In the genomic region with DNA sequence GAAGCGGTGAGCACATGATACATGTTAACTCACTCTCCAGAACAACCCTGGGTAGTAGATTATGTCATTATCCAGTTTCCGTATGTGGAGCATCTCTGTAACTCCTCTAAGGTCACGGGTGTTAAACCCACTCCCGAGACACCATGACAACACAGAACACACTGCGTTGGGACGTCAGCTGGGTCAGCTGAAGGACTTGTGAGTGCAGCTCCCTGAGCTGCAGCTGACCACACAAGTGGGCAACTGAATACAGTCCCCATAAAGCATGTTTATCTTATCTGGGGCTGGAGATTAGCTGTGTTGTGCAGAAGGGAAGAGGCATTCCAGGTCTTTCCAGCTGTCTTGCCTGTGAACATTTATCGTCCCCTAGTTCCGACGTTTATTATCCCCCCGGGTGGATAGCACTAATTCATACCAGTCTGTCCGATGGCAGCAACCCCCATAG, we compare ENCODE assay signal across 11 cellular contexts.
DNase-seq lines count a peak whose midpoint lies in the region; ATAC-seq lines count a peak whose summit lies in the region.
"Had no signal": no experiment of that assay in that cellular context is flagged by ENCODE, and none has a peak within 500 bp of the region (broad histone marks: within the 10 kb centered on the region; RNA-seq: fewer than 3 reads in every experiment).

No MANE protein-coding gene starts in this region.

- peaks cover 46% of the 10 kb centered on the region for H3K4me1 Mint-ChIP-seq in activated naive CD8-positive, alpha-beta T cell treated with anti-CD3 and anti-CD28 coated beads, Interleukin-2, amount 10 ng/mL, durations not matched to agents 7 days and 5 days
- peaks cover 70% of the 10 kb centered on the region for H3K4me1 Mint-ChIP-seq in stimulated activated effector memory CD8-positive, alpha-beta T cell treated with anti-CD3 and anti-CD28 coated beads, Interleukin-12 subunit alpha, Interleukin-12 subunit beta, amount 100 ng/mL, for 72 hours

- no peak for ATAC-seq in activated naive CD8-positive, alpha-beta T cell treated with anti-CD3 and anti-CD28 coated beads, Interleukin-2, amount 10 ng/mL, durations not matched to agents 7 days and 5 days (ENCODE audit: low read depth)
- no peak for ATAC-seq in stimulated activated effector memory CD8-positive, alpha-beta T cell treated with anti-CD3 and anti-CD28 coated beads, Interleukin-12 subunit alpha, Interleukin-12 subunit beta, amount 100 ng/mL, for 72 hours
- ATAC-seq: naive thymus-derived CD4-positive, alpha-beta T cell had no signal

- DNase-seq in DMS79 treated with DMSO at 0.1 percent for 48 hours (lab: John Stamatoyannopoulos, UW) = peak; percentile 15
- no peak for DNase-seq in DMS79 (lab: John Stamatoyannopoulos, UW)
- DNase-seq in activated naive CD8-positive, alpha-beta T cell treated with anti-CD3 and anti-CD28 coated beads, Interleukin-2, amount 10 ng/mL, durations not matched to agents 7 days and 5 days = no peak
- peak; percentile 80 for DNase-seq in iris pigment epithelial cell (ENCODE audit: low read depth)
- no peak for DNase-seq in stimulated activated effector memory CD8-positive, alpha-beta T cell treated with anti-CD3 and anti-CD28 coated beads, Interleukin-12 subunit alpha, Interleukin-12 subunit beta, amount 100 ng/mL, for 72 hours (ENCODE audit: low spot score in 2 of 2)
- DNase-seq in iPS-NIHi11 (ENCODE audit: low spot score) = no peak
- DNase-seq in NAMALWA (ENCODE audit: low spot score) = no peak
- no peak for DNase-seq in NCI-H1105 treated with DMSO at 0.1 percent for 48 hours (lab: John Stamatoyannopoulos, UW)
- DNase-seq: activated CD4-positive, alpha-beta T cell treated with anti-CD3 and anti-CD28 coated beads, Interleukin-2, amount 50 U/mL, for 1 hour; GOT3; naive thymus-derived CD4-positive, alpha-beta T cell had no signal

- H3K27me3 Mint-ChIP-seq in activated naive CD8-positive, alpha-beta T cell treated with anti-CD3 and anti-CD28 coated beads, Interleukin-2, amount 10 ng/mL, durations not matched to agents 7 days and 5 days = no peaks in the 10 kb centered on the region
- H3K27me3 Mint-ChIP-seq: naive thymus-derived CD4-positive, alpha-beta T cell had no signal

- H3K9me3 Mint-ChIP-seq in activated naive CD8-positive, alpha-beta T cell treated with anti-CD3 and anti-CD28 coated beads, Interleukin-2, amount 10 ng/mL, durations not matched to agents 7 days and 5 days = no peaks in the 10 kb centered on the region
- no peaks in the 10 kb centered on the region for H3K9me3 Mint-ChIP-seq in stimulated activated effector memory CD8-positive, alpha-beta T cell treated with anti-CD3 and anti-CD28 coated beads, Interleukin-12 subunit alpha, Interleukin-12 subunit beta, amount 100 ng/mL, for 72 hours

- H3K27ac Mint-ChIP-seq in activated naive CD8-positive, alpha-beta T cell treated with anti-CD3 and anti-CD28 coated beads, Interleukin-2, amount 10 ng/mL, durations not matched to agents 7 days and 5 days = peak overlapping the region; percentile 22
- peak overlapping the region; percentile 90 for H3K27ac Mint-ChIP-seq in stimulated activated effector memory CD8-positive, alpha-beta T cell treated with anti-CD3 and anti-CD28 coated beads, Interleukin-12 subunit alpha, Interleukin-12 subunit beta, amount 100 ng/mL, for 72 hours

- POLR2A ChIA-PET in activated naive CD8-positive, alpha-beta T cell treated with anti-CD3 and anti-CD28 coated beads, Interleukin-2, amount 10 ng/mL, durations not matched to agents 7 days and 5 days (lab: Charles Lee) = no interaction called here

- no peak overlapping the region for H3K4me3 Mint-ChIP-seq in activated naive CD8-positive, alpha-beta T cell treated with anti-CD3 and anti-CD28 coated beads, Interleukin-2, amount 10 ng/mL, durations not matched to agents 7 days and 5 days
- H3K4me3 Mint-ChIP-seq in stimulated activated effector memory CD8-positive, alpha-beta T cell treated with anti-CD3 and anti-CD28 coated beads, Interleukin-12 subunit alpha, Interleukin-12 subunit beta, amount 100 ng/mL, for 72 hours = no peak overlapping the region

- H3K36me3 Mint-ChIP-seq in activated naive CD8-positive, alpha-beta T cell treated with anti-CD3 and anti-CD28 coated beads, Interleukin-2, amount 10 ng/mL, durations not matched to agents 7 days and 5 days = peaks cover 21% of the 10 kb centered on the region
- H3K36me3 Mint-ChIP-seq in stimulated activated effector memory CD8-positive, alpha-beta T cell treated with anti-CD3 and anti-CD28 coated beads, Interleukin-12 subunit alpha, Interleukin-12 subunit beta, amount 100 ng/mL, for 72 hours = peaks cover 16% of the 10 kb centered on the region

Comparison
In these comparisons a context has a peak if more than half of its experiments do, and no peak if none do; other contexts are left out.
1. DNase-seq: peak in DMS79 treated with DMSO at 0.1 percent for 48 hours (single experiment) and iris pigment epithelial cell (single experiment); none in DMS79 (single experiment), activated naive CD8-positive, alpha-beta T cell treated with anti-CD3 and anti-CD28 coated beads, Interleukin-2, amount 10 ng/mL, durations not matched to agents 7 days and 5 days (single experiment), stimulated activated effector memory CD8-positive, alpha-beta T cell treated with anti-CD3 and anti-CD28 coated beads, Interleukin-12 subunit alpha, Interleukin-12 subunit beta, amount 100 ng/mL, for 72 hours (0 of 2), iPS-NIHi11 (single experiment), NAMALWA (single experiment) and NCI-H1105 treated with DMSO at 0.1 percent for 48 hours (single experiment).